In the genomic region with DNA sequence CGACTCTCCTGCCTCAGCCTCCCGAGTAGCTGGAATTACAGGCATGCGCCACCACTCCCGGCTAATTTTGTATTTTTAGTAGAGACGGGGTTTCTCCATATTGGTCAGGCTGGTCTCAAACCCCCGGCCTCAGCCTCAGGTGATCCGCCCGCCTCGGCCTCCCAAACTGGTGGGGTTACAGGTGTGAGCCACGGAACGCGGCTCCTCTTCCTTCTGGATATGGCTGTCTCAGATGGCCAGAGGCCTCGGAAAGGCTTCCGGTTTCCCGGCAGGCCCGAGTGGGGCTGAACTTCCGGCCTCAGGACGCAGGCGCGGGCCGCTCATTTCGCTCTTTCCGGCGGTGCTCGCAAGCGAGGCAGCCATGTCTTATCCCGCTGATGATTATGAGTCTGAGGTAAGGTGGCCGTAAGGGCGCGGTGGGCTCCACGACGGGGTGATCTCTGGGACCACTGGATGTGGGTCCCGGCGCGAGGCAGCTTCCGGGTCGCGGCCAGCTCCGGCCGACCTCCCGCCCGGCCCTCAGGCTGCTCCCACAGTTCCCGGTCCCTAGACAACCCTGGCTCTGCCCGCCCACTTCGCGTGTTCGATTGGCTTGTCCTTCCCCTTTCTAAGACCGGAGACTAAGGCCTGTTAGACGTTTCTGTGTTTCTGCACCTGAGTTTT, we compare ENCODE assay signal across 7 cellular contexts. TPM values are rescaled to one million over a fixed set of nuclear protein-coding genes. Genes with fewer than 3 reads are reported as not detected.
A peak's percentile ranks its signal among the peaks of the same experiment; 100 is the strongest.
DNase-seq lines count a peak whose midpoint lies in the region; ATAC-seq and TF ChIP-seq lines count a peak whose summit lies in the region.

TSS of gene EIF3L (plus strand) at position 331 of the 663 bp plus-strand sequence. CDS start at position 362, 31 bp downstream.

- peak within 1 kb of the TSS; percentile 95 to 99 (median 96) for H3K4me3 Mint-ChIP-seq in brain

- intact Hi-C loops in sigmoid colon (cut with DNase I), result loop anchor here (10.0 kb wide), 1 partner anchor 336 kb away; the partner anchor contains the start of gene PLA2G6

- H3K9me3 Mint-ChIP-seq in brain, result peaks cover 0 to 31% (median 11%) of the 10 kb centered on the region in 5 experiments

- peaks cover 44% of the 10 kb centered on the region for H3K36me3 Mint-ChIP-seq in brain

- TF ChIP-seq POLR2A in sigmoid colon (IDR thresholded peaks at IDR 0.05), result peak; percentile 83 to 91

- WGBS in sigmoid colon, 2 donors, result 1% methylated on average over 49 of the region's 49 CpGs

- TF ChIP-seq CTCF in brain (conservative IDR thresholded peaks at IDR 0.05) (no peak), sigmoid colon (IDR thresholded peaks at IDR 0.05) (no peak)

- H3K4me3 ChIP-seq in sigmoid colon, result peak within 1 kb of the TSS; percentile 56 to 92 (median 76)

- ATAC-seq in GM18499 (IDR thresholded peaks at IDR 0.05; ENCODE audit: insufficient read depth, unreplicated experiment) (peak; percentile 37), HG02970 (IDR thresholded peaks at IDR 0.05; ENCODE audit: low FRiP score, unreplicated experiment) (peak; percentile 52)

- no peaks in the 10 kb centered on the region for H3K9me3 ChIP-seq in sigmoid colon

- peaks cover 57% of the 10 kb centered on the region for H3K4me1 Mint-ChIP-seq in brain

- H3K27ac ChIP-seq in sigmoid colon, result peak within 1 kb of the TSS; percentile 85 to 90 (median 89)

- DNase-seq in NCI-H2107 treated with DMSO at 0.1 percent for 48 hours (lab: John Stamatoyannopoulos, UW; ENCODE audit: unreplicated experiment) (peak; percentile 3), UCSD-AML1 (lab: John Stamatoyannopoulos, UW; ENCODE audit: unreplicated experiment) (peak; percentile 91), iPS DF 4.7 (ENCODE audit: extremely low read depth, low spot score) (peak; percentile 56), sigmoid colon (peak; percentile 95)

- H3K27ac Mint-ChIP-seq in brain, result peak within 1 kb of the TSS; percentile 93 to 98 (median 97)

- peak in 1 of 4 donors; percentile 11 for TF ChIP-seq EP300 in sigmoid colon (IDR thresholded peaks at IDR 0.05)

- no peaks in the 10 kb centered on the region for H3K27me3 ChIP-seq in sigmoid colon

- H3K4me1 ChIP-seq in sigmoid colon, result peaks cover 0 to 35% (median 25%) of the 10 kb centered on the region in 4 donors

- peaks cover 0 to 27% (median 18%) of the 10 kb centered on the region in 4 donors for H3K36me3 ChIP-seq in sigmoid colon

- peaks cover 10% of the 10 kb centered on the region for H3K27me3 Mint-ChIP-seq in brain

RNA-seq across cellular contexts. Expression of gene EIF3L, which starts in this region (rescaled TPM):
- polyA plus RNA-seq in brain (ENCODE audit: insufficient read depth, low read depth, low replicate concordance) (527 TPM), sigmoid colon (100 to 1,000 TPM; 198 to 331 (median 307) TPM)
- total RNA-seq in sigmoid colon, result 100 to 1,000 TPM; 366 to 628 (median 532) TPM

Comparison
In these comparisons a context has a peak if more than half of its experiments do, and no peak if none do; other contexts are left out.
1. Peak in every context shown above with its lines: DNase-seq, ATAC-seq, H3K4me3 ChIP-seq and H3K27ac ChIP-seq.
2. DNase-seq: peak in every context shown above with its lines; median percentile 95 in sigmoid colon; 91 in UCSD-AML1; 56 in iPS DF 4.7; 3 in NCI-H2107 treated with DMSO at 0.1 percent for 48 hours.